28 cellular contexts compared by ENCODE assay signal in the genomic region with DNA sequence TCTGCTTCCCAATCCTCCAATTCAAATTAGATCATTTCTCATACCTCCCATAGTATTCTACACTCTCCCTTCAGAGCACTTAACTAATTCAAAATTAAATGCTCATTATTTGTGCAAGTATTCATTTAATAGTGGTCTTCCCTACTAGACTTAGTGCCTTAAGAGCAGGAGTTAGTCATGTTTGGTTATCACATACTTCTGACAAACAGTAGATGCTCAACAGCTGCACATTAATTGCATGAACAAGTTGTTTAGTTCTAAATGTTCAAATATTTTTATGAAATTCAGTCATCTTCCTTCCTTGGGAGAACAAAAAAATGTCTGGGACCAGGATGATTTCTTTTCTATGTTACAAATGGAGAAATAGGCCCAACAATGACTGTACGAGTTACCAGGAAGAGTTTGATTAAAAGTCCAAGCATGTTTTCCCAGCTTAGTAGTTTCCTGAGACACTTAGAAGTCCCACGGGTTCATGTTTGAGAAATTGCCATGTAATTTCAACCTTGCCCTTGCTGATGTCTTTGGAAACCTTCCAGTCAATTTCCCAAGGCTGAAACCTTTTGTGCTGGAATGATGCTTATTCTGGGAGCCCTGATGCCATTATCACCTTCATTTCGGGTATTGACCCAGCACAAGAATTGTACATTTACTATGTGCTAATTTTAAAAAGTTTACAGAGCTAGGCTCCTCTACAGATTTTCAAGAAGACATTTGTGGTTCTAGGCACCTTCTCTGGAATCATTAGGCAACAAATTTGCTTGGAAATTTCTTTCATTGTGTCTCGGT.
DNase-seq lines count a peak whose midpoint lies in the region; ATAC-seq, FAIRE-seq and TF ChIP-seq lines count a peak whose summit lies in the region.
"Had no signal": no experiment of that assay in that cellular context is flagged by ENCODE, and none has a peak within 500 bp of the region (broad histone marks: within the 10 kb centered on the region; RNA-seq: fewer than 3 reads in every experiment).

No MANE protein-coding gene starts in this region.

- H3K9me3 ChIP-seq in adipocyte (ENCODE audit: control insufficient read depth, low read length) = no peaks in the 10 kb centered on the region
- H3K9me3 ChIP-seq: BE2C, gastroesophageal sphincter had no signal

- peak; percentile 42 for DNase-seq in DMS 273 treated with DMSO at 0.1 percent for 48 hours (lab: John Stamatoyannopoulos, UW)
- DNase-seq in adipocyte (ENCODE audit: low read depth) = peak; percentile 0
- no peak for DNase-seq in left cardiac atrium
- DNase-seq in pulmonary artery endothelial cell (ENCODE audit: low read depth, low spot score) = peak; percentile 51
- DNase-seq in NCI-H1930 (lab: John Stamatoyannopoulos, UW) = no peak
- DNase-seq in H54 (ENCODE audit: insufficient read length, low spot score) = no peak
- DNase-seq in NOMO-1 (lab: John Stamatoyannopoulos, UW; ENCODE audit: unreplicated experiment in 2 of 2) = no peak
- DNase-seq: ACHN; activated CD8-positive, alpha-beta memory T cell treated with anti-CD3 and anti-CD28 coated beads, Interleukin-2, amount 50 U/mL, for 48 hours; activated CD8-positive, alpha-beta T cell treated with anti-CD3 and anti-CD28 coated beads for 36 hours; activated naive CD4-positive, alpha-beta T cell treated with anti-CD3 and anti-CD28 coated beads, Interleukin-2, amount 10 ng/mL, durations not matched to agents 7 days and 5 days; brain microvascular endothelial cell; CD8-positive, alpha-beta T cell; DMS153; HCEC 1CT; hypothalamus; naive B cell; NCI-H1436 treated with DMSO at 0.1 percent for 48 hours; nucleus accumbens; stimulated activated naive CD4-positive, alpha-beta T cell had no signal

- intact Hi-C loops in left cardiac atrium (cut with DNase I) = no loop called here

- TF ChIP-seq POLR2A in H54 (IDR thresholded peaks at IDR 0.05; ENCODE audit: low read depth, low read length) = no peak

- ATAC-seq in left cardiac atrium = peak; percentile 33 to 55
- ATAC-seq: activated CD8-positive, alpha-beta T cell treated with anti-CD3 and anti-CD28 coated beads for 36 hours; activated T-helper 17 cell treated with anti-CD3 and anti-CD28 coated beads, Interleukin-2, amount 50 U/mL, for 72 hours; CD8-positive, alpha-beta T cell; gastroesophageal sphincter; HepG2; left lobe of liver had no signal

- no peak overlapping the region for H3K4me3 ChIP-seq in adipocyte (ENCODE audit: low read length)
- H3K4me3 ChIP-seq: gastroesophageal sphincter, skin epidermis had no signal

- FAIRE-seq in H54 (lab: Jason Lieb, UNC) = no peak
- FAIRE-seq: GM12891, HepG2, RCC 7860 had no signal

- H3K4me1 ChIP-seq in adipocyte (ENCODE audit: control insufficient read depth, insufficient read depth, low read length) = no peaks in the 10 kb centered on the region

- no peak overlapping the region for H3K9ac ChIP-seq in adipocyte (ENCODE audit: low read length)

- H3K36me3 ChIP-seq in adipocyte (ENCODE audit: control insufficient read depth, insufficient read depth, low read length, severe bottlenecking) = no peaks in the 10 kb centered on the region
- H3K36me3 ChIP-seq: BE2C, brain microvascular endothelial cell, gastroesophageal sphincter had no signal

- H3K27me3 ChIP-seq in adipocyte (replicated peaks; ENCODE audit: control insufficient read depth, insufficient read depth, low read length) = no peaks in the 10 kb centered on the region
- H3K27me3 ChIP-seq: BE2C, brain microvascular endothelial cell, gastroesophageal sphincter had no signal

Comparison
In these comparisons a context has a peak if more than half of its experiments do, and no peak if none do; other contexts are left out.
1. DNase-seq: peak in DMS 273 treated with DMSO at 0.1 percent for 48 hours (single experiment), adipocyte (single experiment) and pulmonary artery endothelial cell (single experiment); none in left cardiac atrium (single experiment), NCI-H1930 (0 of 2), H54 (single experiment) and NOMO-1 (0 of 2).